Comparison of ENCODE assay signal across 16 cellular contexts in the genomic region with DNA sequence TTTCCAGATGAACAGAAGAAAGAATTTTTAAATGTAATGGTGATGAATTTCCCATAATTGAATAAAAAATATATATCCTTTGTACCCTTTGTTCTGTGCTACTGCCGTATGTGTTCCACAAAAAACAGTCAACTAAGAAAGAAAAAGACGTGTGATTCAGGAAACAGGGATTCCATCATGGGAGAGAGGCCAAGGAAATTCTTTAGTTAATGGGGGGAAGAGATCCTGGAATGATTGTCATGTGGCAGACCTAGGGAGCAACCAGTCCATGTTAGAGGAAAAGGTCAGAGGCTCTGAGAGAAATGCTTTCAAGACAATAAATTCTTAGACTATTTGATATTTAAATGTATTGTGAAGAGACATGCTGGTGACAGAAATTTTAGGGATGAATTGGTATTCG.
"Had no signal": no experiment of that assay in that cellular context is flagged by ENCODE, and none has a peak within 500 bp of the region (broad histone marks: within the 10 kb centered on the region; RNA-seq: fewer than 3 reads in every experiment).

No MANE protein-coding gene starts in this region.

- DNase-seq: activated CD4-positive, alpha-beta T cell treated with anti-CD3 and anti-CD28 coated beads, Interleukin-2, amount 10 ng/mL, durations not matched to agents 7 days and 5 days; activated CD4-positive, CD25-positive, alpha-beta regulatory T cell; activated CD8-positive, alpha-beta memory T cell treated with anti-CD3 and anti-CD28 coated beads for 24 hours; activated naive CD4-positive, alpha-beta T cell treated with anti-CD3 and anti-CD28 coated beads for 36 hours; activated naive CD8-positive, alpha-beta T cell treated with anti-CD3 and anti-CD28 coated beads, Interleukin-2, amount 50 U/mL, for 24 hours; aorta; islet precursor cell; left lung; naive thymus-derived CD8-positive, alpha-beta T cell; right lobe of liver; stimulated activated naive CD8-positive, alpha-beta T cell treated with anti-CD3 and anti-CD28 coated beads, Interleukin-15, amount 100 ng/mL, for 72 hours; SW 1271; upper lobe of left lung had no signal

- H3K27me3 Mint-ChIP-seq: dendritic cell treated with granulocyte-macrophage colony-stimulating factor and Interleukin-4, amounts not matched to agents 40 ng/mL and 50 ng/mL, for 4 days; progenitor cell of endocrine pancreas had no signal

- H3K9me3 Mint-ChIP-seq: dendritic cell treated with granulocyte-macrophage colony-stimulating factor and Interleukin-4, amounts not matched to agents 40 ng/mL and 50 ng/mL, for 4 days; T-helper 2 cell treated with Interferon-gamma antibody and Interleukin-4, amounts not matched to agents 5 μg/mL and 100 μg/mL, for 36 hours had no signal

- ATAC-seq: activated naive CD8-positive, alpha-beta T cell treated with anti-CD3 and anti-CD28 coated beads, Interleukin-2, amount 50 U/mL, for 24 hours; left lung; naive thymus-derived CD8-positive, alpha-beta T cell; right lobe of liver; stimulated activated naive CD8-positive, alpha-beta T cell treated with anti-CD3 and anti-CD28 coated beads, Interleukin-15, amount 100 ng/mL, for 72 hours had no signal

- H3K27ac Mint-ChIP-seq: activated CD4-positive, alpha-beta T cell treated with anti-CD3 and anti-CD28 coated beads, Interleukin-2, amount 10 ng/mL, durations not matched to agents 7 days and 5 days; activated naive CD4-positive, alpha-beta T cell treated with anti-CD3 and anti-CD28 coated beads for 36 hours; activated naive CD8-positive, alpha-beta T cell treated with anti-CD3 and anti-CD28 coated beads, Interleukin-2, amount 50 U/mL, for 24 hours; dendritic cell treated with granulocyte-macrophage colony-stimulating factor and Interleukin-4, amounts not matched to agents 40 ng/mL and 50 ng/mL, for 4 days; naive thymus-derived CD8-positive, alpha-beta T cell; progenitor cell of endocrine pancreas; stimulated activated naive CD8-positive, alpha-beta T cell treated with anti-CD3 and anti-CD28 coated beads, Interleukin-15, amount 100 ng/mL, for 72 hours; T-helper 2 cell treated with Interferon-gamma antibody and Interleukin-4, amounts not matched to agents 5 μg/mL and 100 μg/mL, for 36 hours had no signal

- H3K4me1 Mint-ChIP-seq: activated CD4-positive, alpha-beta T cell treated with anti-CD3 and anti-CD28 coated beads, Interleukin-2, amount 10 ng/mL, durations not matched to agents 7 days and 5 days; activated naive CD8-positive, alpha-beta T cell treated with anti-CD3 and anti-CD28 coated beads, Interleukin-2, amount 50 U/mL, for 24 hours; naive thymus-derived CD8-positive, alpha-beta T cell; stimulated activated naive CD8-positive, alpha-beta T cell treated with anti-CD3 and anti-CD28 coated beads, Interleukin-15, amount 100 ng/mL, for 72 hours had no signal

- H3K4me3 Mint-ChIP-seq: activated CD4-positive, alpha-beta T cell treated with anti-CD3 and anti-CD28 coated beads, Interleukin-2, amount 10 ng/mL, durations not matched to agents 7 days and 5 days; activated naive CD4-positive, alpha-beta T cell treated with anti-CD3 and anti-CD28 coated beads for 36 hours; activated naive CD8-positive, alpha-beta T cell treated with anti-CD3 and anti-CD28 coated beads, Interleukin-2, amount 50 U/mL, for 24 hours; dendritic cell treated with granulocyte-macrophage colony-stimulating factor and Interleukin-4, amounts not matched to agents 40 ng/mL and 50 ng/mL, for 4 days; naive thymus-derived CD8-positive, alpha-beta T cell; stimulated activated naive CD8-positive, alpha-beta T cell treated with anti-CD3 and anti-CD28 coated beads, Interleukin-15, amount 100 ng/mL, for 72 hours; T-helper 2 cell treated with Interferon-gamma antibody and Interleukin-4, amounts not matched to agents 5 μg/mL and 100 μg/mL, for 36 hours had no signal

- H3K36me3 Mint-ChIP-seq: naive thymus-derived CD8-positive, alpha-beta T cell had no signal
